Comparison of ENCODE assay signal across 8 cellular contexts in genomic region chr2:238462782-238463396, GRCh38. TPM values are rescaled to one million over a fixed set of nuclear protein-coding genes. Genes with fewer than 3 reads are reported as not detected.
DNase-seq lines count a peak whose midpoint lies in the region; ATAC-seq and TF ChIP-seq lines count a peak whose summit lies in the region.

No MANE protein-coding gene starts in this region.

- H3K27ac ChIP-seq in left ventricle myocardium inferior (replicated peaks) (no peak overlapping the region), esophagus squamous epithelium (no peak overlapping the region)

- TF ChIP-seq CTCF in left ventricle myocardium inferior (IDR thresholded peaks at IDR 0.05; ENCODE audit: borderline replicate concordance): peak; percentile 76
- TF ChIP-seq CTCF in LNCAP (IDR thresholded peaks at IDR 0.05): peak; percentile 72
- TF ChIP-seq CTCF in esophagus squamous epithelium (IDR thresholded peaks at IDR 0.05): peak; percentile 57 to 85 (median 67)

- peaks cover 26% of the 10 kb centered on the region for H3K4me1 ChIP-seq in left ventricle myocardium inferior
- H3K4me1 ChIP-seq in esophagus squamous epithelium: peaks cover 0 to 18% (median 11%) of the 10 kb centered on the region in 3 donors

- DNase-seq in left ventricle myocardium inferior: no peak
- no peak for DNase-seq in left ventricle myocardium superior
- DNase-seq in SK-N-DZ (ENCODE audit: low spot score): peak; percentile 58
- DNase-seq in esophagus squamous epithelium (lab: John Stamatoyannopoulos, UW): no peak
- DNase-seq in pulmonary artery endothelial cell (ENCODE audit: low read depth, low spot score): peak; percentile 10
- DNase-seq in activated effector memory CD4-positive, alpha-beta T cell treated with anti-CD3 and anti-CD28 coated beads, Interleukin-2, amount 50 U/mL, for 16 hours: no peak

- intact Hi-C loops in left ventricle myocardium inferior (cut with micrococcal nuclease) (loop anchor here (5.0 kb wide), 1 partner anchor 91 kb away; no protein-coding TSS in a partner anchor), left ventricle myocardium superior (cut with micrococcal nuclease) (loop anchor here (5.0 kb wide), 1 partner anchor 91 kb away; no protein-coding TSS in a partner anchor), esophagus squamous epithelium (cut with DNase I) (loop anchor here (5.0 kb wide), 1 partner anchor 96 kb away; no protein-coding TSS in a partner anchor)

- WGBS in esophagus squamous epithelium, 2 donors: 53 to 54% methylated on average over 2 of the region's 2 CpGs

- no peak overlapping the region for H3K4me3 ChIP-seq in left ventricle myocardium inferior
- no peak overlapping the region for H3K4me3 ChIP-seq in esophagus squamous epithelium

- ATAC-seq in left ventricle myocardium superior: no peak
- no peak for ATAC-seq in HG02938 (IDR thresholded peaks at IDR 0.05; ENCODE audit: unreplicated experiment)

- no peak for TF ChIP-seq POLR2A in esophagus squamous epithelium (IDR thresholded peaks at IDR 0.05)

- no peaks in the 10 kb centered on the region for H3K9me3 ChIP-seq in left ventricle myocardium inferior (replicated peaks)
- H3K9me3 ChIP-seq in esophagus squamous epithelium: no peaks in the 10 kb centered on the region

- H3K36me3 ChIP-seq in left ventricle myocardium inferior (no peaks in the 10 kb centered on the region), esophagus squamous epithelium (no peaks in the 10 kb centered on the region)

- H3K27me3 ChIP-seq in left ventricle myocardium inferior (ENCODE audit: low read depth) (peaks cover 3% of the 10 kb centered on the region), esophagus squamous epithelium (no peaks in the 10 kb centered on the region)

RNA-seq across cellular contexts. Expression of gene ASB1, which starts 36.2 kb away (rescaled TPM):
- total RNA-seq in left ventricle myocardium inferior (52.6 TPM), left ventricle myocardium superior (60.2 TPM), esophagus squamous epithelium (10 to 100 TPM in 1 of 4 donors, 1 to 10 TPM in 3; 3.9 to 17.7 (median 8.9) TPM), pulmonary artery endothelial cell (21.2 and 34.9 TPM in 2 replicates)
- 18.3 and 18.4 TPM in 2 replicates for polyA plus RNA-seq in SK-N-DZ (2014; cell fraction: cytosol; rRNA removed)
- 15.4 and 30.0 TPM in 2 replicates for polyA plus RNA-seq in SK-N-DZ (2014; cell fraction: nucleus; rRNA removed)

Comparison
In these comparisons a context has a peak if more than half of its experiments do, and no peak if none do; other contexts are left out.
1. DNase-seq: peak in SK-N-DZ (single experiment) and pulmonary artery endothelial cell (single experiment); none in left ventricle myocardium inferior (single experiment), left ventricle myocardium superior (single experiment), esophagus squamous epithelium (single experiment) and activated effector memory CD4-positive, alpha-beta T cell treated with anti-CD3 and anti-CD28 coated beads, Interleukin-2, amount 50 U/mL, for 16 hours (single experiment).
2. Peak in every context shown above with its lines, with median percentiles within 50 percentile points of each other: CTCF ChIP-seq.